19 cellular contexts compared by ENCODE assay signal in the genomic region with DNA sequence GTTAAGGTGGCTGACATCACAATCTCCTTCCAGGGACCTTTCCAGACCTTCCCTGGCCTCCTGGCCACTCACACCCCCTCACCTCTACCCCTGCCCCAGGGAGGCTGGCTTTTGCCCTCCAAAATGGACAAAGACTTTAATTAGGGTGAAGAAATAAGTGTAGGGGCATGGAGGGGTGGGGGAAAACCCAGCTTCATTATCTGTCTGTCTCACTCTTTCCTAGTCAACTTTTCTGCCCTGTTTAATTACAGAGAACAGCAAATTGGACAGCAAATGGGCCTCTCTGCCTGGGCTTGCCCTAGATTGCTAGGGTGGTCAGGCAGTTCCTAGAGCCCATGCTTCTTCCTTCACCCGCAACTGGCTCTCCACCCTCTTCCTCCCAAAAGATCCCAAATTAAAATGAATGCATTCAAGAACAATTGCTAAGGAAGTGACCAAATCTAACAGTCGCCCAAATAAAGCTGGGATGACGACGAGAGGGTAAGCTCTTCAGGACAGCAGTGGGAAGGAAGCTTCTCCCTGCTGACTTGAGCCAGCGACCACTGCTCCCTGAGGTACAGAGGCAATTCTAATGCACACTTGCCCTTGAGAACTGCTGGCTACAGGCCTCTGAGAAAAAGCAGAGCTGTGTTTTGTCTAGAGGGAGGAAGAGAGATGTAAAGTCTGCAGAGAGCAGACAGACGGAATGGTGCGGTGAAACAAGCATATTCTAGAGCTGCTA. TPM values are rescaled to one million over a fixed set of nuclear protein-coding genes. Genes with fewer than 3 reads are reported as not detected.
"Had no signal": no experiment of that assay in that cellular context is flagged by ENCODE, and none has a peak within 500 bp of the region (broad histone marks: within the 10 kb centered on the region; RNA-seq: fewer than 3 reads in every experiment).

No MANE protein-coding gene starts in this region.

- H3K36me3 ChIP-seq: spleen, tibial artery had no signal

- DNase-seq: activated CD4-positive, alpha-beta T cell treated with anti-CD3 and anti-CD28 coated beads, Interleukin-2, amount 50 U/mL, for 48 hours; activated CD4-positive, CD25-positive, alpha-beta regulatory T cell treated with anti-CD3 and anti-CD28 coated beads, Interleukin-2, amount 50 U/mL, for 72 hours; activated CD8-positive, alpha-beta memory T cell treated with anti-CD3 and anti-CD28 coated beads, Interleukin-2, amount 50 U/mL, for 4 hours; activated naive CD8-positive, alpha-beta T cell treated with anti-CD3 and anti-CD28 coated beads, Interleukin-2, amount 10 ng/mL, durations not matched to agents 7 days and 5 days; anterior cingulate cortex; effector memory CD4-positive, alpha-beta T cell; foreskin keratinocyte; immature natural killer cell; midbrain; psoas muscle; SK-N-SH; spleen; stimulated activated CD4-positive, alpha-beta T cell treated with anti-CD3 and anti-CD28 coated beads, Interleukin-1b, Interleukin-23, amount 100 ng/mL, for 48 hours; T-cell; T1000; tibial artery had no signal

- H3K4me1 Mint-ChIP-seq: activated naive CD8-positive, alpha-beta T cell treated with anti-CD3 and anti-CD28 coated beads, Interleukin-2, amount 10 ng/mL, durations not matched to agents 7 days and 5 days; immature natural killer cell; T-cell had no signal

- ATAC-seq: foreskin keratinocyte, psoas muscle, sciatic nerve, T-cell had no signal

- H3K9me3 Mint-ChIP-seq: activated naive CD8-positive, alpha-beta T cell treated with anti-CD3 and anti-CD28 coated beads, Interleukin-2, amount 10 ng/mL, durations not matched to agents 7 days and 5 days; dendritic cell treated with granulocyte-macrophage colony-stimulating factor and Interleukin-4, amounts not matched to agents 40 ng/mL and 50 ng/mL, for 4 days; immature natural killer cell; T-cell had no signal

- H3K4me2 ChIP-seq: SK-N-SH had no signal

- H3K27ac Mint-ChIP-seq: activated naive CD8-positive, alpha-beta T cell treated with anti-CD3 and anti-CD28 coated beads, Interleukin-2, amount 10 ng/mL, durations not matched to agents 7 days and 5 days; dendritic cell treated with granulocyte-macrophage colony-stimulating factor and Interleukin-4, amounts not matched to agents 40 ng/mL and 50 ng/mL, for 4 days; immature natural killer cell; T-cell had no signal

- H3K27ac ChIP-seq: foreskin keratinocyte, psoas muscle, spleen, tibial artery had no signal

- H3K4me3 Mint-ChIP-seq: activated naive CD8-positive, alpha-beta T cell treated with anti-CD3 and anti-CD28 coated beads, Interleukin-2, amount 10 ng/mL, durations not matched to agents 7 days and 5 days; dendritic cell treated with granulocyte-macrophage colony-stimulating factor and Interleukin-4, amounts not matched to agents 40 ng/mL and 50 ng/mL, for 4 days; immature natural killer cell; T-cell had no signal

- H3K36me3 Mint-ChIP-seq: activated naive CD8-positive, alpha-beta T cell treated with anti-CD3 and anti-CD28 coated beads, Interleukin-2, amount 10 ng/mL, durations not matched to agents 7 days and 5 days; immature natural killer cell; T-cell had no signal

- H3K9me3 ChIP-seq: psoas muscle, SK-N-SH, spleen, tibial artery had no signal

- H3K9ac ChIP-seq: SK-N-SH had no signal

- H3K27me3 ChIP-seq: tibial artery had no signal

- H3K4me1 ChIP-seq: foreskin keratinocyte, psoas muscle, spleen, tibial artery had no signal

- H3K4me3 ChIP-seq: lung, psoas muscle, spleen, tibial artery had no signal

RNA-seq across cellular contexts. Expression of gene RAI2, which starts 12.4 kb away (rescaled TPM):
- total RNA-seq: activated naive CD8-positive, alpha-beta T cell treated with anti-CD3 and anti-CD28 coated beads, Interleukin-2, amount 10 ng/mL, durations not matched to agents 7 days and 5 days; foreskin keratinocyte had no signal
- polyA plus RNA-seq: foreskin keratinocyte, immature natural killer cell had no signal
